ENCODE assay signal across 23 cellular contexts in genomic region chr14:49428076-49428475, GRCh38.
"Had no signal": no experiment of that assay in that cellular context is flagged by ENCODE, and none has a peak within 500 bp of the region (broad histone marks: within the 10 kb centered on the region; RNA-seq: fewer than 3 reads in every experiment).

No MANE protein-coding gene starts in this region.

- H3K9me3 ChIP-seq: testis, thyroid gland, upper lobe of right lung, uterus had no signal

- H3K4me3 ChIP-seq: stomach, suprapubic skin, testis, thoracic aorta, thyroid gland, tibial artery, tibial nerve, transverse colon, upper lobe of left lung, upper lobe of right lung, uterus had no signal

- DNase-seq: stimulated activated CD4-positive, alpha-beta T cell treated with anti-CD3 and anti-CD28 coated beads, Interleukin-2, amount 100 ng/mL, for 48 hours; stimulated activated CD4-positive, alpha-beta T cell treated with anti-CD3 and anti-CD28 coated beads, Interleukin-4, amount 100 ng/mL, for 1 hour; stimulated activated CD4-positive, alpha-beta T cell treated with anti-CD3 and anti-CD28 coated beads, Interleukin-4, amount 100 ng/mL, for 24 hours; stimulated activated CD4-positive, alpha-beta T cell treated with anti-CD3 and anti-CD28 coated beads, Interleukin-4, amount 100 ng/mL, for 4 hours; stimulated activated CD8-positive, alpha-beta memory T cell treated with anti-CD3 and anti-CD28 coated beads, Interleukin-4, amount 100 ng/mL, for 48 hours; stimulated activated naive B cell treated with anti-CD40 and anti-IgM and Interleukin-4, amounts not matched to agents 10 μg/mL and 1 μg/mL and 100 μg/mL, for 72 hours; stimulated activated naive CD4-positive, alpha-beta T cell; stimulated activated naive CD4-positive, alpha-beta T cell treated with Interleukin-2 at 50 U/mL for 16 hours; stimulated activated naive CD8-positive, alpha-beta T cell treated with anti-CD3 and anti-CD28 coated beads, Interleukin-15, amount 100 ng/mL, for 72 hours; stimulated activated naive CD8-positive, alpha-beta T cell treated with anti-CD3 and anti-CD28 coated beads, Interleukin-15, Interleukin-2, amounts not matched to agents 100 U/mL and 50 U/mL, for 24 hours; stomach; substantia nigra; testis; thyroid gland; tibial artery; transverse colon; trophoblast cell; upper lobe of left lung; upper lobe of right lung; uterus had no signal

- H3K27ac ChIP-seq: stomach, suprapubic skin, testis, thoracic aorta, thyroid gland, tibial artery, tibial nerve, transverse colon, upper lobe of left lung, upper lobe of right lung, uterus had no signal

- H3K4me1 ChIP-seq: stomach, suprapubic skin, testis, thyroid gland, tibial artery, tibial nerve, transverse colon, upper lobe of left lung, upper lobe of right lung, uterus had no signal

- H3K27me3 ChIP-seq: stomach, suprapubic skin, testis, thyroid gland, tibial artery, tibial nerve, upper lobe of left lung, upper lobe of right lung, uterus had no signal

- H3K36me3 ChIP-seq: stomach, suprapubic skin, thoracic aorta, thyroid gland, tibial artery, tibial nerve, transverse colon, upper lobe of left lung, upper lobe of right lung, uterus had no signal
